ENCODE assay signal across 9 cellular contexts in genomic region chr20:32792316-32792715, GRCh38. TPM values are rescaled to one million over a fixed set of nuclear protein-coding genes. Genes with fewer than 3 reads are reported as not detected.
DNase-seq lines count a peak whose midpoint lies in the region; ATAC-seq and TF ChIP-seq lines count a peak whose summit lies in the region.
"Had no signal": no experiment of that assay in that cellular context is flagged by ENCODE, and none has a peak within 500 bp of the region (broad histone marks: within the 10 kb centered on the region; RNA-seq: fewer than 3 reads in every experiment).

No MANE protein-coding gene starts in this region.

- H3K27me3 Mint-ChIP-seq in activated CD4-positive, alpha-beta T cell treated with anti-CD3 and anti-CD28 coated beads for 36 hours = no peaks in the 10 kb centered on the region
- H3K27me3 Mint-ChIP-seq in activated T-cell treated with anti-CD3 and anti-CD28 coated beads, Interleukin-2, amount 50 U/mL, for 4 hours (ENCODE audit: low read depth) = no peaks in the 10 kb centered on the region
- H3K27me3 Mint-ChIP-seq in nephron (ENCODE audit: low read depth) = no peaks in the 10 kb centered on the region

- intact Hi-C loops in activated CD4-positive, alpha-beta T cell treated with anti-CD3 and anti-CD28 coated beads for 36 hours (cut with DNase I, micrococcal nuclease) = loop anchor here in 1 of 2 experiments (5.0 kb wide), 2 partner anchors 40 to 305 kb away; no protein-coding TSS in a partner anchor
- intact Hi-C loops in colonic mucosa (cut with DNase I) = loop anchor here (10.0 kb wide), 2 partner anchors 102 to 212 kb away; partner anchors contain the start of genes BPIFB2 and SUN5

- DNase-seq in activated CD4-positive, alpha-beta T cell treated with anti-CD3 and anti-CD28 coated beads for 36 hours = peak; percentile 67
- DNase-seq in activated CD4-positive, alpha-beta T cell treated with anti-CD3 and anti-CD28 coated beads for 1 hour = no peak
- peak; percentile 20 for DNase-seq in activated T-cell treated with anti-CD3 and anti-CD28 coated beads, Interleukin-2, amount 50 U/mL, for 4 hours
- DNase-seq in colonic mucosa (no peak), NOMO-1 treated with dmso at 0.1 percent for 144 hours (lab: John Stamatoyannopoulos, UW; ENCODE audit: unreplicated experiment) (no peak), middle frontal gyrus (ENCODE audit: extremely low spot score, low spot score) (no peak)
- DNase-seq: heart right ventricle had no signal

- no peaks in the 10 kb centered on the region for H3K27me3 ChIP-seq in colonic mucosa
- H3K27me3 ChIP-seq: heart right ventricle had no signal

- H3K4me3 ChIP-seq in colonic mucosa = no peak overlapping the region
- H3K4me3 ChIP-seq: heart right ventricle had no signal

- H3K27ac ChIP-seq in colonic mucosa = no peak overlapping the region
- H3K27ac ChIP-seq: heart right ventricle had no signal

- H3K27ac Mint-ChIP-seq in activated CD4-positive, alpha-beta T cell treated with anti-CD3 and anti-CD28 coated beads for 36 hours = no peak overlapping the region
- peak overlapping the region; percentile 76 to 92 (median 89) for H3K27ac Mint-ChIP-seq in nephron

- POLR2A ChIA-PET in activated CD4-positive, alpha-beta T cell treated with anti-CD3 and anti-CD28 coated beads for 36 hours (lab: Charles Lee) = no interaction called here

- no peak overlapping the region for H3K9ac ChIP-seq in colonic mucosa (ENCODE audit: low read depth in 2 of 2, low read length in 2 of 2)

- H3K4me1 ChIP-seq in colonic mucosa = no peaks in the 10 kb centered on the region

- H3K9me3 ChIP-seq in colonic mucosa = no peaks in the 10 kb centered on the region
- H3K9me3 ChIP-seq: heart right ventricle had no signal

- H3K4me1 Mint-ChIP-seq in activated CD4-positive, alpha-beta T cell treated with anti-CD3 and anti-CD28 coated beads for 36 hours = peaks cover 48% of the 10 kb centered on the region
- peaks cover 44% of the 10 kb centered on the region for H3K4me1 Mint-ChIP-seq in activated T-cell treated with anti-CD3 and anti-CD28 coated beads, Interleukin-2, amount 50 U/mL, for 4 hours (ENCODE audit: low read depth)
- H3K4me1 Mint-ChIP-seq in nephron = peaks cover 53% of the 10 kb centered on the region

- no peaks in the 10 kb centered on the region for H3K9me3 Mint-ChIP-seq in activated CD4-positive, alpha-beta T cell treated with anti-CD3 and anti-CD28 coated beads for 36 hours (ENCODE audit: low read depth)
- H3K9me3 Mint-ChIP-seq in activated T-cell treated with anti-CD3 and anti-CD28 coated beads, Interleukin-2, amount 50 U/mL, for 4 hours = no peaks in the 10 kb centered on the region
- no peaks in the 10 kb centered on the region for H3K9me3 Mint-ChIP-seq in nephron

- no peaks in the 10 kb centered on the region for H3K36me3 Mint-ChIP-seq in activated CD4-positive, alpha-beta T cell treated with anti-CD3 and anti-CD28 coated beads for 36 hours (ENCODE audit: low read depth)
- H3K36me3 Mint-ChIP-seq in activated T-cell treated with anti-CD3 and anti-CD28 coated beads, Interleukin-2, amount 50 U/mL, for 4 hours (ENCODE audit: insufficient read depth) = no peaks in the 10 kb centered on the region
- H3K36me3 Mint-ChIP-seq in nephron (ENCODE audit: low read depth) = peaks cover 5% of the 10 kb centered on the region

- CTCF ChIA-PET in activated CD4-positive, alpha-beta T cell treated with anti-CD3 and anti-CD28 coated beads for 36 hours (lab: Charles Lee) = interaction anchor here (0.6 to 7.2 kb wide), 15 partner anchors 9 to 507 kb away, joined by 3 to 55 read pairs (median 3); no protein-coding TSS in a partner anchor

- ATAC-seq in activated CD4-positive, alpha-beta T cell treated with anti-CD3 and anti-CD28 coated beads for 36 hours = peak; percentile 86
- ATAC-seq in HG03159 (IDR thresholded peaks at IDR 0.05; ENCODE audit: unreplicated experiment) = peak; percentile 61
- ATAC-seq in activated T-cell treated with anti-CD3 and anti-CD28 coated beads, Interleukin-2, amount 50 U/mL, for 4 hours = peak; percentile 61 to 69

- TF ChIP-seq CTCF in nephron (IDR thresholded peaks at IDR 0.05; ENCODE audit: unreplicated experiment in 3 of 3) = no peak
- TF ChIP-seq CTCF in colonic mucosa (IDR thresholded peaks at IDR 0.05) = no peak

- no peaks in the 10 kb centered on the region for H3K36me3 ChIP-seq in colonic mucosa

- no peak overlapping the region for H3K4me3 Mint-ChIP-seq in activated CD4-positive, alpha-beta T cell treated with anti-CD3 and anti-CD28 coated beads for 36 hours
- H3K4me3 Mint-ChIP-seq in activated T-cell treated with anti-CD3 and anti-CD28 coated beads, Interleukin-2, amount 50 U/mL, for 4 hours = no peak overlapping the region
- peak overlapping the region in 2 of 3 experiments; percentile 2 to 17 for H3K4me3 Mint-ChIP-seq in nephron

RNA-seq across cellular contexts. Expression of gene MAPRE1, which starts 27.4 kb away (rescaled TPM):
- total RNA-seq in activated CD4-positive, alpha-beta T cell treated with anti-CD3 and anti-CD28 coated beads for 36 hours = 100 to 1,000 TPM; 112 to 125 TPM
- 100 to 1,000 TPM; 162 to 177 (median 169) TPM for total RNA-seq in activated T-cell treated with anti-CD3 and anti-CD28 coated beads, Interleukin-2, amount 50 U/mL, for 4 hours
- total RNA-seq in colonic mucosa = 100 to 1,000 TPM in 1 of 2 donors, 10 to 100 TPM in 1; 88.7 to 101 TPM

RNA-seq across cellular contexts. Expression of gene DNMT3B, which starts 30.1 kb away (rescaled TPM):
- total RNA-seq in activated CD4-positive, alpha-beta T cell treated with anti-CD3 and anti-CD28 coated beads for 36 hours = 1 to 10 TPM; 1.4 to 1.6 TPM
- 1 to 10 TPM in 1 of 3 donors, under 1 TPM in 2; 0.63 to 1.0 (median 0.63) TPM for total RNA-seq in activated T-cell treated with anti-CD3 and anti-CD28 coated beads, Interleukin-2, amount 50 U/mL, for 4 hours
- total RNA-seq in colonic mucosa = 1 to 10 TPM in 1 of 2 donors, under 1 TPM in 1; 0.80 to 3.3 TPM

RNA-seq across cellular contexts. Expression of gene COMMD7, which starts 49.0 kb away (rescaled TPM):
- total RNA-seq in activated CD4-positive, alpha-beta T cell treated with anti-CD3 and anti-CD28 coated beads for 36 hours = 10 to 100 TPM; 35.9 to 38.8 TPM
- 10 to 100 TPM; 23.3 to 27.5 (median 25.7) TPM for total RNA-seq in activated T-cell treated with anti-CD3 and anti-CD28 coated beads, Interleukin-2, amount 50 U/mL, for 4 hours
- 10 to 100 TPM; 28.9 to 43.8 TPM for total RNA-seq in colonic mucosa

Comparison
In these comparisons a context has a peak if more than half of its experiments do, and no peak if none do; other contexts are left out.
1. DNase-seq: peak in activated CD4-positive, alpha-beta T cell treated with anti-CD3 and anti-CD28 coated beads for 36 hours (single experiment) and activated T-cell treated with anti-CD3 and anti-CD28 coated beads, Interleukin-2, amount 50 U/mL, for 4 hours (single experiment); none in activated CD4-positive, alpha-beta T cell treated with anti-CD3 and anti-CD28 coated beads for 1 hour (single experiment), colonic mucosa (single experiment), NOMO-1 treated with dmso at 0.1 percent for 144 hours (single experiment) and middle frontal gyrus (single experiment).
2. H3K4me3 Mint-ChIP-seq: peak in nephron (2 of 3); none in activated CD4-positive, alpha-beta T cell treated with anti-CD3 and anti-CD28 coated beads for 36 hours (single experiment) and activated T-cell treated with anti-CD3 and anti-CD28 coated beads, Interleukin-2, amount 50 U/mL, for 4 hours (single experiment).
3. Peak in every context shown above with its lines, with median percentiles within 50 percentile points of each other: ATAC-seq.